Comparison of ENCODE assay signal across 14 cellular contexts in genomic region chr3:176526194-176526593, GRCh38.
DNase-seq lines count a peak whose midpoint lies in the region; ATAC-seq and TF ChIP-seq lines count a peak whose summit lies in the region.
"Had no signal": no experiment of that assay in that cellular context is flagged by ENCODE, and none has a peak within 500 bp of the region (broad histone marks: within the 10 kb centered on the region; RNA-seq: fewer than 3 reads in every experiment).

No MANE protein-coding gene starts in this region.

- DNase-seq in DMS79 (lab: John Stamatoyannopoulos, UW) (peak; percentile 87), NCI-H2029 (lab: John Stamatoyannopoulos, UW) (peak; percentile 13), NCI-H446 treated with DMSO at 0.1 percent for 48 hours (lab: John Stamatoyannopoulos, UW) (peak; percentile 32), H9 (no peak), transverse colon (no peak)
- DNase-seq: CD8-positive, alpha-beta memory T cell; DMS 273 treated with DMSO at 0.1 percent for 48 hours; EL; GOT3 had no signal

- TF ChIP-seq CTCF in H9 (conservative IDR thresholded peaks at IDR 0.05) (no peak), transverse colon (IDR thresholded peaks at IDR 0.05) (no peak)

- peaks cover 13% of the 10 kb centered on the region; the same call in 1 of the 2 replicates for H3K4me1 ChIP-seq in H9 (ENCODE audit: insufficient read depth, low read length)
- no peaks in the 10 kb centered on the region for H3K4me1 ChIP-seq in transverse colon
- H3K4me1 ChIP-seq: A549, HAP-1 had no signal

- no peaks in the 10 kb centered on the region for H3K27me3 ChIP-seq in H9 (ENCODE audit: insufficient read depth, low read length)
- no peaks in the 10 kb centered on the region for H3K27me3 ChIP-seq in transverse colon
- H3K27me3 ChIP-seq: BLaER1 had no signal

- H3K18ac ChIP-seq in H9 (ENCODE audit: insufficient read length, low read depth, low read length) = no peak overlapping the region

- H2BK20ac ChIP-seq in H9 (ENCODE audit: low read depth, low read length, poor library complexity, severe bottlenecking) = no peak overlapping the region

- H3K9me3 Mint-ChIP-seq in H9 = no peaks in the 10 kb centered on the region; a peak in 1 of 5 replicates

- no peaks in the 10 kb centered on the region for H3K23me2 ChIP-seq in H9 (ENCODE audit: insufficient read length, low read depth, low read length, poor library complexity, severe bottlenecking)

- no peak overlapping the region for H3K14ac ChIP-seq in H9 (ENCODE audit: insufficient read depth, low read length)

- WGBS in H9 (ENCODE audit: extremely low coverage, insufficient read length, low lambda C conversion rate) = no CpG with 5 or more reads among the region's 1 CpG
- 64% methylated on average over 1 of the region's 1 CpG; no CpG with 5 or more reads in 1 of the 2 donors for WGBS in transverse colon (ENCODE audit: low coverage in 1 of 2), 2 donors

- H2AFZ ChIP-seq in H9 (ENCODE audit: low read length) = no peak overlapping the region

- no peak overlapping the region for H3K56ac ChIP-seq in H9 (ENCODE audit: insufficient read length, low read depth, low read length)

- H4K5ac ChIP-seq in H9 (ENCODE audit: insufficient read length, low read depth, low read length) = no peak overlapping the region

- TF ChIP-seq POLR2A in transverse colon (IDR thresholded peaks at IDR 0.05) = no peak

- in situ Hi-C loops in transverse colon (cut with MboI; ENCODE audit: low pct_ligation_motif_present in 1 of 4, low pct_unique_long_range_greater_than_20kb in 1 of 4, low sequenced_read_pairs in 3 of 4) = no loop called here

- no peak overlapping the region for H4K8ac ChIP-seq in H9 (replicated peaks; ENCODE audit: insufficient read length, low read depth, low read length)

- no peak for TF ChIP-seq EP300 in transverse colon (IDR thresholded peaks at IDR 0.05; ENCODE audit: low read depth)

- no peak overlapping the region for H3K23ac ChIP-seq in H9 (ENCODE audit: insufficient read length, low read depth, low read length)

- H3K4me2 ChIP-seq in H9 (ENCODE audit: insufficient read depth, insufficient read length, low read length) = no peak overlapping the region
- H3K4me2 ChIP-seq: A549, BLaER1 had no signal

- no peak overlapping the region for H3K27ac Mint-ChIP-seq in H9
- H3K27ac Mint-ChIP-seq: CD8-positive, alpha-beta memory T cell had no signal

- no peak overlapping the region for H3K4me3 Mint-ChIP-seq in H9
- H3K4me3 Mint-ChIP-seq: CD8-positive, alpha-beta memory T cell had no signal

- no peaks in the 10 kb centered on the region for H3K79me1 ChIP-seq in H9 (ENCODE audit: insufficient read depth, low read depth, low read length, poor library complexity, severe bottlenecking)

- H2BK12ac ChIP-seq in H9 (ENCODE audit: insufficient read length, low read depth, low read length) = no peak overlapping the region

- H3K4me3 ChIP-seq in transverse colon = no peak overlapping the region
- H3K4me3 ChIP-seq: A549, BLaER1, HAP-1 had no signal

- no peak overlapping the region for H2BK120ac ChIP-seq in H9 (ENCODE audit: low read depth, low read length, poor library complexity, severe bottlenecking)

- H3K9me3 ChIP-seq in H9 (ENCODE audit: control insufficient read depth, low read depth, low read length) (no peaks in the 10 kb centered on the region), transverse colon (no peaks in the 10 kb centered on the region)
- H3K9me3 ChIP-seq: A549, HAP-1 had no signal

- H3K4ac ChIP-seq in H9 (ENCODE audit: low read depth, low read length) = no peak overlapping the region

- no peak overlapping the region for H4K91ac ChIP-seq in H9 (ENCODE audit: insufficient read length, low read depth, low read length)

- peaks cover 40 to 41% of the 10 kb centered on the region in 2 experiments for H3K4me1 Mint-ChIP-seq in H9
- H3K4me1 Mint-ChIP-seq: CD8-positive, alpha-beta memory T cell had no signal

- no peaks in the 10 kb centered on the region for H3K27me3 Mint-ChIP-seq in H9 (ENCODE audit: low read depth)
- H3K27me3 Mint-ChIP-seq: CD8-positive, alpha-beta memory T cell had no signal

- H3K9ac ChIP-seq in H9 (ENCODE audit: extremely low read depth, insufficient read length, low read length) = no peak overlapping the region
- H3K9ac ChIP-seq: BLaER1 had no signal

- intact Hi-C loops in transverse colon (cut with DNase I; ENCODE audit: low total_unique reads) = no loop called here

- ATAC-seq in HG03457 (IDR thresholded peaks at IDR 0.05; ENCODE audit: unreplicated experiment) = no peak
- ATAC-seq: A549, HepG2 had no signal

- H4K20me1 ChIP-seq in H9 (ENCODE audit: control insufficient read depth, insufficient read depth, insufficient read length) = no peaks in the 10 kb centered on the region
- H4K20me1 ChIP-seq: BLaER1 had no signal

- no peak overlapping the region for H2AK5ac ChIP-seq in H9 (ENCODE audit: insufficient read length, low read length)

- H3T11ph ChIP-seq in H9 (ENCODE audit: low read length) = no peak overlapping the region

- no peak overlapping the region for H2BK15ac ChIP-seq in H9 (ENCODE audit: low read depth, low read length)

- H3K79me2 ChIP-seq in H9 (ENCODE audit: insufficient read depth, low read length) = no peaks in the 10 kb centered on the region

- H3K36me3 ChIP-seq in transverse colon = no peaks in the 10 kb centered on the region
- H3K36me3 ChIP-seq: BLaER1, HAP-1 had no signal

- no peak overlapping the region for H3K27ac ChIP-seq in H9 (ENCODE audit: insufficient read length, low read depth, low read length)
- no peak overlapping the region for H3K27ac ChIP-seq in transverse colon
- H3K27ac ChIP-seq: A549, BLaER1 had no signal

- no peaks in the 10 kb centered on the region; a peak in 2 of 7 replicates for H3K36me3 Mint-ChIP-seq in H9 (ENCODE audit: insufficient read depth in 1 of 3, low read depth in 3 of 3)
- H3K36me3 Mint-ChIP-seq: CD8-positive, alpha-beta memory T cell had no signal

- H2BK5ac ChIP-seq in H9 (ENCODE audit: insufficient read length, low read length) = no peak overlapping the region

Comparison
In these comparisons a context has a peak if more than half of its experiments do, and no peak if none do; other contexts are left out.
1. DNase-seq: peak in DMS79 (single experiment), NCI-H2029 (single experiment) and NCI-H446 treated with DMSO at 0.1 percent for 48 hours (single experiment); none in H9 (single experiment) and transverse colon (single experiment).